ENCODE assay signal across 8 cellular contexts in the genomic region with DNA sequence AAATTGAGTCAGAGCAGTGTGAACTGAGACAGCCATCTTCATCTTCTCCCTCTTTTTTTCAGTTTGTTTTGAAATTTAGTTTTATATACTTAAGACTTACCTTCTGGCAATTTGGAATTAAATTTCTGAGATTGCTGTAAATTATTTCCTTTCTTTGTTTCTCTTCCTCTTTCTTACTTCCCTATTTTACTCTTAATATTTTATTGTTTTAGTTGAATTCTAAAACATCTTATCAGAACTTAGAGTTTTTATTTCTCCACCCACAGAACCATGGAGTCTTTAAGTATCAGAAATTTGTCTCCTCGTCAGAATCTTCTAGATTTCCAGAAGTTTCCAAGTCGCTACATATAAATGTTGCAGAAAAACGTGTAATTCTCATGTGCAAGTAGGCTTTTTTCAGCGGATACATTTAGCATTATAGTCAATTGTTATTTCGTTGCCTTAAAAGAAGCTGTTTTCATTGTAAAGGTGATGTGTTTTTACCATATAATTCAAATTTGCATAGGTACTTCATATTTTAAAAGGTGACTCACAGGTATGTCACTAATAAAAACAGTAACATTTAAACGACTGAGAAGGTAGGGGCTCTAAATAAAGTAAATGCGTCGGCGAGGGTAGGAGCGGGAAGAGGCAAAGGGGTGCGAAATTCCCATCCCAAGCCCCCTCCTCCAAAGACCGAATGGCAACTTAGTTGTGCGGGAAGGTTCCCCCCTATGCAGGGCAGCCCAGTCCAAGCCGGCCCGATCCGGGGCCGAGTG. TPM values are rescaled to one million over a fixed set of nuclear protein-coding genes. Genes with fewer than 3 reads are reported as not detected.
A peak's percentile ranks its signal among the peaks of the same experiment; 100 is the strongest.
DNase-seq lines count a peak whose midpoint lies in the region; ATAC-seq and TF ChIP-seq lines count a peak whose summit lies in the region.

No MANE protein-coding gene starts in this region.

- H3K4me1 ChIP-seq in breast epithelium (no peaks in the 10 kb centered on the region), vagina (peaks cover 35% of the 10 kb centered on the region)

- H3K27me3 ChIP-seq in breast epithelium: no peaks in the 10 kb centered on the region
- H3K27me3 ChIP-seq in vagina: no peaks in the 10 kb centered on the region

- H3K36me3 ChIP-seq in breast epithelium (no peaks in the 10 kb centered on the region), vagina (no peaks in the 10 kb centered on the region)

- H3K27me3 Mint-ChIP-seq in memory B cell: peaks cover 23% of the 10 kb centered on the region

- ATAC-seq in GM18868 (IDR thresholded peaks at IDR 0.05; ENCODE audit: unreplicated experiment): peak; percentile 0
- peak; percentile 45 for ATAC-seq in memory B cell (ENCODE audit: low read depth)
- no peak for ATAC-seq in HG02885 (IDR thresholded peaks at IDR 0.05; ENCODE audit: poor library complexity, unreplicated experiment)
- no peak for ATAC-seq in HG02763 (IDR thresholded peaks at IDR 0.05; ENCODE audit: unreplicated experiment)

- H3K4me3 ChIP-seq in breast epithelium: peak overlapping the region; percentile 90 to 98 (median 92)
- H3K4me3 ChIP-seq in vagina: peak overlapping the region; percentile 67 to 99

- no peaks in the 10 kb centered on the region for H3K36me3 Mint-ChIP-seq in memory B cell

- H3K4me3 Mint-ChIP-seq in memory B cell: peak overlapping the region; percentile 88

- H3K27ac Mint-ChIP-seq in memory B cell: no peak overlapping the region

- intact Hi-C loops in breast epithelium (cut with DNase I; ENCODE audit: low total_unique reads) (no loop called here), vagina (cut with DNase I) (no loop called here)

- H3K4me1 Mint-ChIP-seq in memory B cell: peaks cover 12% of the 10 kb centered on the region

- H3K9me3 Mint-ChIP-seq in memory B cell: no peaks in the 10 kb centered on the region

- peak overlapping the region; percentile 97 for H3K27ac ChIP-seq in breast epithelium
- H3K27ac ChIP-seq in vagina: peak overlapping the region; percentile 94

- H3K9me3 ChIP-seq in breast epithelium: no peaks in the 10 kb centered on the region
- H3K9me3 ChIP-seq in vagina: no peaks in the 10 kb centered on the region

- TF ChIP-seq POLR2A in breast epithelium (IDR thresholded peaks at IDR 0.05) (no peak), vagina (IDR thresholded peaks at IDR 0.05) (no peak)

- TF ChIP-seq CTCF in breast epithelium (IDR thresholded peaks at IDR 0.05) (no peak), vagina (IDR thresholded peaks at IDR 0.05) (no peak)

- DNase-seq in Kasumi-1 (lab: John Stamatoyannopoulos, UW) (peak; percentile 42 to 49), breast epithelium (ENCODE audit: low spot score in 2 of 2) (no peak), memory B cell (ENCODE audit: low spot score in 2 of 2) (peak in 1 of 2 donors; percentile 9), vagina (ENCODE audit: extremely low spot score in 2 of 2) (peak in 1 of 2 donors; percentile 87), cerebellum (ENCODE audit: low spot score) (no peak)

RNA-seq across cellular contexts. Expression of gene MYO6, which starts 0.9 kb away (rescaled TPM):
- 100 to 1,000 TPM in 1 of 3 donors, 10 to 100 TPM in 2; 21.8 to 143 (median 89.5) TPM for total RNA-seq in breast epithelium
- total RNA-seq in vagina: 20.4 TPM
- total RNA-seq in cerebellum: 35.8 TPM

Comparison
In these comparisons a context has a peak if more than half of its experiments do, and no peak if none do; other contexts are left out.
1. ATAC-seq: peak in GM18868 (single experiment) and memory B cell (single experiment); none in HG02885 (single experiment) and HG02763 (single experiment).
2. DNase-seq: peak in Kasumi-1 (2 of 2); none in breast epithelium (0 of 2) and cerebellum (single experiment).